Comparison of ENCODE assay signal across 24 cellular contexts in the genomic region with DNA sequence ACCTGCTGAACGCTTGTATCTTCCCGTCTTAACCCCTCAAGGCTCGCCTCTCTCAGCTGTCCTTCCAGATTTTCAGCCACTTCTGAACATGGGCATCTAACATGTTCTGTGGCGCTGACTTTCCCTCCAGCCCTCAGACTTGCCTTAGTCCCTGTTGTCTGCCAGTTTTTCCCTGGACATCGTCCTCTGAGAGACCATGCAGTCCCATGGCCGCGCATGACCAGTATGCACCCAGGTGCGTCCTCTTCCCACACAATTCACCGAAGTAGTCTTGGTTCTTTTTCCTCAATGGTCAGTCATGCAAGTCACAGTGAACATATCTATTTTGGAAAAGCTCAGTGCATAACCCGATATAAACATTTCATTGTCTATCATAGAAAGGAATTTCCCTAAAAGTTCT. TPM values are rescaled to one million over a fixed set of nuclear protein-coding genes. Genes with fewer than 3 reads are reported as not detected.
A peak's percentile ranks its signal among the peaks of the same experiment; 100 is the strongest.
DNase-seq lines count a peak whose midpoint lies in the region; ATAC-seq and TF ChIP-seq lines count a peak whose summit lies in the region.
"Had no signal": no experiment of that assay in that cellular context is flagged by ENCODE, and none has a peak within 500 bp of the region (broad histone marks: within the 10 kb centered on the region; RNA-seq: fewer than 3 reads in every experiment).

No MANE protein-coding gene starts in this region.

- H3K79me2 ChIP-seq in mesendoderm (ENCODE audit: control insufficient read depth, insufficient read depth, low read length): no peaks in the 10 kb centered on the region

- no peak overlapping the region for H3K4me2 ChIP-seq in mesendoderm (ENCODE audit: low read length)
- H3K4me2 ChIP-seq: BLaER1 had no signal

- no peaks in the 10 kb centered on the region for H3K79me1 ChIP-seq in mesendoderm (ENCODE audit: low read length)

- no peak overlapping the region for H4K8ac ChIP-seq in mesendoderm (ENCODE audit: low read depth, low read length)

- no peak overlapping the region for H4K5ac ChIP-seq in mesendoderm (ENCODE audit: low read length)

- H2BK15ac ChIP-seq in mesendoderm (replicated peaks; ENCODE audit: low read depth): no peak overlapping the region

- no peak overlapping the region for H3K18ac ChIP-seq in mesendoderm (ENCODE audit: low read length)

- no peaks in the 10 kb centered on the region for H3K36me3 ChIP-seq in mesendoderm (ENCODE audit: control insufficient read depth, insufficient read depth, low read length)
- no peaks in the 10 kb centered on the region for H3K36me3 ChIP-seq in thyroid gland
- H3K36me3 ChIP-seq: BE2C, BLaER1 had no signal

- H3K27me3 ChIP-seq in mesendoderm (ENCODE audit: insufficient read depth, low read length, poor library complexity) (no peaks in the 10 kb centered on the region), thyroid gland (no peaks in the 10 kb centered on the region)
- H3K27me3 ChIP-seq: BE2C had no signal

- H2AK5ac ChIP-seq in mesendoderm (ENCODE audit: low read length): no peak overlapping the region

- intact Hi-C loops in thyroid gland (cut with DNase I): no loop called here
- intact Hi-C loops in head of caudate nucleus (cut with DNase I): no loop called here

- H3K4me1 ChIP-seq in mesendoderm (ENCODE audit: control insufficient read depth, low read depth, low read length) (no peaks in the 10 kb centered on the region), thyroid gland (peaks cover 6 to 11% of the 10 kb centered on the region in 2 donors)
- H3K4me1 ChIP-seq: BE2C, BLaER1 had no signal

- H3K27ac ChIP-seq in VCaP (0 out of 2 replicates have a peak overlapping the region, but pooled peaks have one; percentile 15), mesendoderm (ENCODE audit: low read depth, low read length) (no peak overlapping the region), thyroid gland (peak overlapping the region in 1 of 3 donors; percentile 10)
- H3K27ac ChIP-seq: BLaER1 had no signal

- H2BK5ac ChIP-seq in mesendoderm (ENCODE audit: low read length): no peak overlapping the region

- H3K23ac ChIP-seq in mesendoderm (ENCODE audit: low read length): peak overlapping the region; percentile 24

- no peak overlapping the region for H3K4me3 ChIP-seq in mesendoderm (ENCODE audit: low read length)
- H3K4me3 ChIP-seq in thyroid gland (replicated peaks in 1 of 3): no peak overlapping the region
- H3K4me3 ChIP-seq: BLaER1, GM12878 had no signal

- no peak overlapping the region for H2BK120ac ChIP-seq in mesendoderm (ENCODE audit: low read depth, low read length)

- H3K9me3 ChIP-seq in thyroid gland: no peaks in the 10 kb centered on the region
- H3K9me3 ChIP-seq: BE2C, BLaER1 had no signal

- no peak overlapping the region for H3K9ac ChIP-seq in mesendoderm (ENCODE audit: low read length)
- H3K9ac ChIP-seq: BLaER1 had no signal

- no peak for TF ChIP-seq CTCF in VCaP (conservative IDR thresholded peaks at IDR 0.05)
- TF ChIP-seq CTCF in thyroid gland (IDR thresholded peaks at IDR 0.05): no peak

- no peak for TF ChIP-seq POLR2A in thyroid gland (IDR thresholded peaks at IDR 0.05)

- WGBS in mesendoderm (ENCODE audit: extremely low coverage, insufficient coverage, low lambda C conversion rate): no CpG with 5 or more reads among the region's 10 CpGs
- WGBS in thyroid gland, 2 donors: 67 to 74% methylated on average over 10 of the region's 10 CpGs

- no peak overlapping the region for H3K4ac ChIP-seq in mesendoderm (ENCODE audit: low read depth, low read length)

- no peak overlapping the region for H3K56ac ChIP-seq in mesendoderm (ENCODE audit: low read length)

- ATAC-seq in GM19395 (IDR thresholded peaks at IDR 0.05; ENCODE audit: unreplicated experiment): no peak
- ATAC-seq: GM12878 had no signal

- DNase-seq in ecto neural progenitor cell (ENCODE audit: low spot score) (peak; percentile 17), mesendoderm (no peak), thyroid gland (peak; percentile 64 to 75), head of caudate nucleus (no peak), NCI-H2029 treated with DMSO at 0.1 percent for 48 hours (lab: John Stamatoyannopoulos, UW) (no peak)
- DNase-seq: 8988T; ACHN; BE2C; C1 segment of cervical spinal cord; CD4-positive, alpha-beta memory T cell; CD4-positive, CD25-positive, alpha-beta regulatory T cell; CD8-positive, alpha-beta memory T cell; COR-L47; DMS 273 treated with DMSO at 0.1 percent for 48 hours; DMS153; DMS53; DMS79; DND-41; EL; GDM1 had no signal

RNA-seq across cellular contexts. Expression of a gene that starts 9.2 kb away (rescaled TPM):
- 1,328 TPM for polyA plus RNA-seq in mesendoderm (2013, experiment 1 of 2)
- 1,392 TPM for polyA plus RNA-seq in mesendoderm (2013, experiment 2 of 2)
- total RNA-seq in thyroid gland: 1 to 10 TPM in 3 of 4 donors, not detected in 1; 1.1 to 6.1 (median 3.5) TPM
- total RNA-seq: CD4-positive, alpha-beta memory T cell had no signal

RNA-seq across cellular contexts. Expression of a gene that starts 40.5 kb away (rescaled TPM):
- polyA plus RNA-seq in mesendoderm (2013, experiment 1 of 2): 53.4 TPM
- 51.8 TPM for polyA plus RNA-seq in mesendoderm (2013, experiment 2 of 2)
- total RNA-seq in thyroid gland: 10 to 100 TPM; 19.6 to 41.8 (median 34.4) TPM

Comparison
In these comparisons a context has a peak if more than half of its experiments do, and no peak if none do; other contexts are left out.
1. DNase-seq: peak in ecto neural progenitor cell (single experiment) and thyroid gland (2 of 2); none in mesendoderm (single experiment), head of caudate nucleus (0 of 42) and NCI-H2029 treated with DMSO at 0.1 percent for 48 hours (single experiment).